In genomic region chrX:43002526-43003203, GRCh38 we compare ENCODE assay signal across 12 cellular contexts.
DNase-seq lines count a peak whose midpoint lies in the region; ATAC-seq and TF ChIP-seq lines count a peak whose summit lies in the region.
"Had no signal": no experiment of that assay in that cellular context is flagged by ENCODE, and none has a peak within 500 bp of the region (broad histone marks: within the 10 kb centered on the region; RNA-seq: fewer than 3 reads in every experiment).

No MANE protein-coding gene starts in this region.

- H3K36me3 ChIP-seq in vagina (no peaks in the 10 kb centered on the region), A673 (ENCODE audit: insufficient read depth, low read length, poor library complexity, severe bottlenecking) (no peaks in the 10 kb centered on the region)
- H3K36me3 ChIP-seq: upper lobe of right lung had no signal

- POLR2A ChIA-PET in A673 (lab: Charles Lee; ENCODE audit: low non-redundant PET), result no interaction called here

- ATAC-seq in GM19395 (IDR thresholded peaks at IDR 0.05; ENCODE audit: unreplicated experiment) (peak; percentile 94), HG02884 (IDR thresholded peaks at IDR 0.05; ENCODE audit: unreplicated experiment) (peak; percentile 78)
- ATAC-seq: upper lobe of right lung had no signal

- no peaks in the 10 kb centered on the region for H3K9me3 ChIP-seq in vagina
- H3K9me3 ChIP-seq in A673 (ENCODE audit: low read depth, low read length, poor library complexity, severe bottlenecking), result no peaks in the 10 kb centered on the region
- H3K9me3 ChIP-seq: upper lobe of right lung had no signal

- H3K27me3 ChIP-seq in vagina (no peaks in the 10 kb centered on the region), A673 (replicated peaks; ENCODE audit: insufficient read depth, low read depth, low read length, poor library complexity) (no peaks in the 10 kb centered on the region)
- H3K27me3 ChIP-seq: upper lobe of right lung had no signal

- intact Hi-C loops in vagina (cut with DNase I) (no loop called here), A673 (cut with micrococcal nuclease; ENCODE audit: unreplicated experiment) (no loop called here)

- H3K4me1 ChIP-seq in vagina, result no peaks in the 10 kb centered on the region
- no peaks in the 10 kb centered on the region for H3K4me1 ChIP-seq in A673 (ENCODE audit: insufficient read depth, low read length, poor library complexity, severe bottlenecking)
- H3K4me1 ChIP-seq: upper lobe of right lung had no signal

- no peak for TF ChIP-seq POLR2A in NB4 (IDR thresholded peaks at IDR 0.05; ENCODE audit: extremely low read depth, insufficient read length)
- no peak for TF ChIP-seq POLR2A in vagina (IDR thresholded peaks at IDR 0.05)

- peak; percentile 5 for DNase-seq in CD1c-positive myeloid dendritic cell (ENCODE audit: extremely low spot score)
- DNase-seq in NB4 (ENCODE audit: low read depth), result peak; percentile 8
- DNase-seq in nucleus accumbens (lab: John Stamatoyannopoulos, UW), result no peak
- no peak for DNase-seq in stimulated activated CD4-positive, alpha-beta T cell treated with anti-CD3 and anti-CD28 coated beads, Interleukin-2, amount 100 ng/mL, for 24 hours
- DNase-seq in vagina (ENCODE audit: extremely low spot score in 2 of 2), result no peak
- DNase-seq in A673 (ENCODE audit: low spot score), result no peak
- DNase-seq: anterior cingulate cortex, GF-D8, SW 1271, upper lobe of right lung had no signal

- H3K4me3 ChIP-seq in NB4 (ENCODE audit: low read depth, low read length) (no peak overlapping the region), vagina (no peak overlapping the region), A673 (ENCODE audit: low read depth, low read length, poor library complexity, severe bottlenecking) (no peak overlapping the region)
- H3K4me3 ChIP-seq: upper lobe of right lung had no signal

- no TSS peak for BruUV-seq in A673 (replicated peaks; lab: Mats Ljungman, UMichigan)

- H3K27ac ChIP-seq in vagina (no peak overlapping the region), A673 (ENCODE audit: low read depth, low read length, poor library complexity, severe bottlenecking) (no peak overlapping the region)
- H3K27ac ChIP-seq: upper lobe of right lung had no signal

- TF ChIP-seq CTCF in NB4 (IDR thresholded peaks at IDR 0.05; ENCODE audit: low read depth, low read length) (no peak), vagina (IDR thresholded peaks at IDR 0.05) (no peak), A673 (conservative IDR thresholded peaks at IDR 0.05; ENCODE audit: low read depth, low read length) (no peak)

- CTCF ChIA-PET in A673 (lab: Charles Lee), result no interaction called here

Comparison
In these comparisons a context has a peak if more than half of its experiments do, and no peak if none do; other contexts are left out.
1. DNase-seq: peak in CD1c-positive myeloid dendritic cell (single experiment) and NB4 (single experiment); none in nucleus accumbens (0 of 56), stimulated activated CD4-positive, alpha-beta T cell treated with anti-CD3 and anti-CD28 coated beads, Interleukin-2, amount 100 ng/mL, for 24 hours (0 of 2), vagina (0 of 2) and A673 (single experiment).